Comparison of ENCODE assay signal across 8 cellular contexts in the genomic region with DNA sequence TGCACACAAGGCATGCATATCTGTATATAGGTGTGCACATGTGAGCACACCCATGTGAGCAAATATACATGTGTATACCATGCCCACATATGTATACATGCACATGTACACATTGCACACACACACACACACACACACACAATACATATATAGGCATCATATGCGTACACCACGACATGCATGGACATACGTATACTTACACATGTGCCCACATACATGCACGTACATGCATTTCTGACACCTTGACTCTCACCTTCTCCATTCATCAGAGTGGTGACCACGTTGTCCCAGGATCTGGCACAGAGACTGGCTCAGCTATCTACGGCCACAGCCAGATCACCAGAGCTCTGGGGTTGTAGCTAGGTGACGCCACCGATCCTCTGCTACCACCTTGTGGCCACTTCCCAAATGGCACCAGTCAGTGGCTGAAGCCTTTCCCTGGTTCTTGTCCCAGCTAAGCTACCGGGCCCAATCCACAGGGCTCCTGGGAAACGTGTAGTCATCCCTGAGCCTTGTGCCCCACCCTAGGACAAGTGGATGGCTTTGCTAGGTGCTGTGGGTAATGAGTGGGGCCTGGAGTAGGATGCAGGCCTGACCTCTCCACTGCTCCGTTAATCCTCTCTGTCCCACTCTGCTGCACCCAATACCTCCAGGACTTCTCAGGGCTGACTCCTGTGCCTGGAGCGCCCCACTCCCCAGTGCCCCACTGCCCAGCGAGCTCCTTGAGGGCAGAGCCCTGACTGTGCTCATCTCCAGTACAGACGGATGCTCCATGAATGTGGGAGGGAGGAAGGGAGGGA.
DNase-seq lines count a peak whose midpoint lies in the region; ATAC-seq and TF ChIP-seq lines count a peak whose summit lies in the region.

No MANE protein-coding gene starts in this region.

- H3K4me1 Mint-ChIP-seq in CD4-positive, alpha-beta memory T cell, result peaks cover 0 to 6% (median 2%) of the 10 kb centered on the region in 4 donors

- intact Hi-C loops in CD4-positive, alpha-beta memory T cell (cut with micrococcal nuclease), result loop anchor here (1.0 to 2.0 kb wide), 5 partner anchors 68 to 384 kb away; partner anchors contain the start of gene ALAD
- intact Hi-C loops in mucosa of descending colon (cut with DNase I, micrococcal nuclease), result loop anchor here (2.0 to 10.0 kb wide), 4 partner anchors 65 to 227 kb away; no protein-coding TSS in a partner anchor

- CTCF ChIA-PET in CD4-positive, alpha-beta memory T cell (lab: Charles Lee; ENCODE audit: partially characterized antibody), result interaction anchor here (0.7 to 9.0 kb wide), 29 partner anchors 8 to 545 kb away, joined by 3 to 246 read pairs (median 4); partner anchors contain the start of genes ALAD, CDC26, PRPF4 and SLC31A1

- peak; percentile 87 for TF ChIP-seq CTCF in mucosa of descending colon (IDR thresholded peaks at IDR 0.05)

- no peak overlapping the region for H3K27ac ChIP-seq in CD4-positive, alpha-beta memory T cell (ENCODE audit: low read depth, low read length)

- POLR2A ChIA-PET in CD4-positive, alpha-beta memory T cell (lab: Charles Lee; ENCODE audit: partially characterized antibody), result interaction anchor here (0.6 to 2.2 kb wide), 4 partner anchors 42 to 383 kb away, joined by 3 to 8 read pairs (median 4); no protein-coding TSS in a partner anchor

- no peaks in the 10 kb centered on the region for H3K27me3 ChIP-seq in CD4-positive, alpha-beta memory T cell (ENCODE audit: insufficient read depth, low read length)

- H3K36me3 ChIP-seq in CD4-positive, alpha-beta memory T cell (ENCODE audit: insufficient read depth, low read length), result no peaks in the 10 kb centered on the region
- no peaks in the 10 kb centered on the region for H3K36me3 ChIP-seq in mucosa of descending colon (ENCODE audit: low read depth)

- H3K27me3 Mint-ChIP-seq in CD4-positive, alpha-beta memory T cell, result peaks cover 10 to 16% of the 10 kb centered on the region in 2 donors

- H3K4me3 Mint-ChIP-seq in CD4-positive, alpha-beta memory T cell, result no peak overlapping the region

- ATAC-seq in GM19397 (IDR thresholded peaks at IDR 0.05; ENCODE audit: unreplicated experiment) (peak; percentile 62), mucosa of descending colon (peak; percentile 94)

- no peaks in the 10 kb centered on the region for H3K9me3 ChIP-seq in CD4-positive, alpha-beta memory T cell (ENCODE audit: control insufficient read depth in 1 of 2, low read length in 2 of 2)
- no peaks in the 10 kb centered on the region for H3K9me3 ChIP-seq in mucosa of descending colon

- no peaks in the 10 kb centered on the region for H3K9me3 Mint-ChIP-seq in CD4-positive, alpha-beta memory T cell

- no peaks in the 10 kb centered on the region for H3K4me1 ChIP-seq in CD4-positive, alpha-beta memory T cell (ENCODE audit: insufficient read depth, low read length)
- H3K4me1 ChIP-seq in mucosa of descending colon (ENCODE audit: low read depth), result no peaks in the 10 kb centered on the region

- DNase-seq in CD4-positive, alpha-beta memory T cell, result peak; percentile 67 to 76 (median 68)
- peak; percentile 84 for DNase-seq in HT1080 (ENCODE audit: low read depth)
- DNase-seq in NOMO-1 treated with DMSO at 0.1 percent for 48 hours (lab: John Stamatoyannopoulos, UW; ENCODE audit: unreplicated experiment), result peak; percentile 67
- peak; percentile 52 to 72 (median 72) for DNase-seq in activated CD8-positive, alpha-beta memory T cell treated with anti-CD3 and anti-CD28 coated beads for 48 hours (ENCODE audit: low read depth in 2 of 3, low spot score in 2 of 3)
- DNase-seq in epidermal melanocyte (ENCODE audit: insufficient read length, low spot score), result peak; percentile 82
- peak; percentile 73 to 94 (median 89) for DNase-seq in mucosa of descending colon
- peak; percentile 60 to 67 for DNase-seq in stimulated activated CD8-positive, alpha-beta memory T cell treated with anti-CD3 and anti-CD28 coated beads, Interleukin-7, amount 100 ng/mL, for 1 hour (ENCODE audit: low read depth in 2 of 2)

- H3K36me3 Mint-ChIP-seq in CD4-positive, alpha-beta memory T cell, result no peaks in the 10 kb centered on the region

- no peak overlapping the region for H3K4me3 ChIP-seq in CD4-positive, alpha-beta memory T cell (ENCODE audit: low read length in 2 of 2)
- no peak overlapping the region for H3K4me3 ChIP-seq in mucosa of descending colon

- peak overlapping the region in 2 of 7 donors; percentile 65 to 67 for H3K27ac Mint-ChIP-seq in CD4-positive, alpha-beta memory T cell
